ENCODE assay signal across 22 cellular contexts in genomic region chr18:44773640-44774155, GRCh38.
"Had no signal": no experiment of that assay in that cellular context is flagged by ENCODE, and none has a peak within 500 bp of the region (broad histone marks: within the 10 kb centered on the region; RNA-seq: fewer than 3 reads in every experiment).

No MANE protein-coding gene starts in this region.

- DNase-seq: activated B cell treated with CpG ODN at 0.5 μM for 24 hours; activated CD4-positive, alpha-beta T cell treated with anti-CD3 and anti-CD28 coated beads, Interleukin-2, amount 50 U/mL, for 1 hour; activated CD8-positive, alpha-beta T cell treated with anti-CD3 and anti-CD28 coated beads for 36 hours; activated naive CD4-positive, alpha-beta T cell; activated T-cell treated with anti-CD3 and anti-CD28 coated beads, Interleukin-2, amount 50 U/mL, for 4 hours; adrenal gland; brain microvascular endothelial cell; dorsolateral prefrontal cortex; effector memory CD4-positive, alpha-beta T cell; islet precursor cell; left ventricle myocardium inferior; right lobe of liver; stimulated activated CD4-positive, alpha-beta T cell treated with anti-CD3 and anti-CD28 coated beads, Interleukin-12 subunit alpha, Interleukin-12 subunit beta, amount 100 ng/mL, for 4 hours; stimulated activated CD4-positive, alpha-beta T cell treated with anti-CD3 and anti-CD28 coated beads, Interleukin-4, amount 100 ng/mL, for 1 hour; stomach; T-helper 1 cell; thyroid gland; upper lobe of left lung had no signal

- H3K9me3 Mint-ChIP-seq: activated B cell treated with CpG ODN at 0.5 μM for 24 hours; activated CD8-positive, alpha-beta T cell treated with anti-CD3 and anti-CD28 coated beads for 36 hours; activated T-cell treated with anti-CD3 and anti-CD28 coated beads, Interleukin-2, amount 50 U/mL, for 4 hours; T-helper 2 cell treated with Interferon-gamma antibody and Interleukin-4, amounts not matched to agents 5 μg/mL and 100 μg/mL, for 36 hours had no signal

- ATAC-seq: activated CD8-positive, alpha-beta T cell treated with anti-CD3 and anti-CD28 coated beads for 36 hours; activated naive CD4-positive, alpha-beta T cell treated with anti-CD3 and anti-CD28 coated beads, Interleukin-2, amount 50 U/mL, for 72 hours; activated T-cell treated with anti-CD3 and anti-CD28 coated beads, Interleukin-2, amount 50 U/mL, for 4 hours; gastroesophageal sphincter; right lobe of liver had no signal

- H3K4me3 Mint-ChIP-seq: activated B cell treated with CpG ODN at 0.5 μM for 24 hours; activated CD8-positive, alpha-beta T cell treated with anti-CD3 and anti-CD28 coated beads for 36 hours; activated T-cell treated with anti-CD3 and anti-CD28 coated beads, Interleukin-2, amount 50 U/mL, for 4 hours; T-helper 2 cell treated with Interferon-gamma antibody and Interleukin-4, amounts not matched to agents 5 μg/mL and 100 μg/mL, for 36 hours had no signal

- H3K27me3 Mint-ChIP-seq: activated B cell treated with CpG ODN at 0.5 μM for 24 hours, progenitor cell of endocrine pancreas had no signal

- H3K27ac Mint-ChIP-seq: activated CD8-positive, alpha-beta T cell treated with anti-CD3 and anti-CD28 coated beads for 36 hours; activated naive CD4-positive, alpha-beta T cell treated with anti-CD3 and anti-CD28 coated beads, Interleukin-2, amount 50 U/mL, for 72 hours; progenitor cell of endocrine pancreas; T-helper 2 cell treated with Interferon-gamma antibody and Interleukin-4, amounts not matched to agents 5 μg/mL and 100 μg/mL, for 36 hours had no signal
